In genomic region chr18:46718501-46719341, GRCh38 we compare ENCODE assay signal across 13 cellular contexts. TPM values are rescaled to one million over a fixed set of nuclear protein-coding genes. Genes with fewer than 3 reads are reported as not detected.
A peak's percentile ranks its signal among the peaks of the same experiment; 100 is the strongest.
DNase-seq lines count a peak whose midpoint lies in the region; ATAC-seq, FAIRE-seq and TF ChIP-seq lines count a peak whose summit lies in the region.
"Had no signal": no experiment of that assay in that cellular context is flagged by ENCODE, and none has a peak within 500 bp of the region (broad histone marks: within the 10 kb centered on the region; RNA-seq: fewer than 3 reads in every experiment).

No MANE protein-coding gene starts in this region.

- ATAC-seq in lower lobe of right lung (peak; percentile 28 to 48), mucosa of descending colon (no peak)
- ATAC-seq: GM12878, left lobe of liver had no signal

- H3K4me1 ChIP-seq in astrocyte (ENCODE audit: insufficient read depth, low read length) (peaks cover 18% of the 10 kb centered on the region), lower lobe of right lung (no peaks in the 10 kb centered on the region), mucosa of descending colon (ENCODE audit: low read depth) (no peaks in the 10 kb centered on the region), stomach (peaks cover 0 to 17% (median 8%) of the 10 kb centered on the region in 4 donors)

- no peak for TF ChIP-seq POLR2A in stomach (IDR thresholded peaks at IDR 0.05)

- no peak overlapping the region for H3K27ac Mint-ChIP-seq in astrocyte (ENCODE audit: unreplicated experiment)
- H3K27ac Mint-ChIP-seq: CD4-positive, CD25-positive, alpha-beta regulatory T cell; endodermal cell had no signal

- H3K27ac ChIP-seq in astrocyte (ENCODE audit: low read depth, low read length) (peak overlapping the region; percentile 47), lower lobe of right lung (no peak overlapping the region), stomach (no peak overlapping the region)
- H3K27ac ChIP-seq: skin epidermis had no signal

- TF ChIP-seq CTCF in astrocyte (IDR thresholded peaks at IDR 0.05; ENCODE audit: insufficient read depth, low read depth, low read length) = no peak
- TF ChIP-seq CTCF in lower lobe of right lung (IDR thresholded peaks at IDR 0.05) = no peak
- no peak for TF ChIP-seq CTCF in mucosa of descending colon (IDR thresholded peaks at IDR 0.05)
- TF ChIP-seq CTCF in stomach (IDR thresholded peaks at IDR 0.05) = no peak

- no peak overlapping the region for H2AFZ ChIP-seq in astrocyte (ENCODE audit: low read depth, low read length)

- H3K9me3 ChIP-seq in astrocyte (ENCODE audit: insufficient read depth, low read depth, low read length) (no peaks in the 10 kb centered on the region), lower lobe of right lung (no peaks in the 10 kb centered on the region), mucosa of descending colon (no peaks in the 10 kb centered on the region), stomach (no peaks in the 10 kb centered on the region)

- H3K9me3 Mint-ChIP-seq in astrocyte (ENCODE audit: unreplicated experiment) = no peaks in the 10 kb centered on the region
- H3K9me3 Mint-ChIP-seq: endodermal cell had no signal

- intact Hi-C loops in lower lobe of right lung (cut with DNase I) = no loop called here
- intact Hi-C loops in mucosa of descending colon (cut with DNase I, micrococcal nuclease) = no loop called here
- intact Hi-C loops in stomach (cut with DNase I; ENCODE audit: low total_unique reads) = no loop called here

- H3K27me3 ChIP-seq in astrocyte (ENCODE audit: insufficient read depth, low read length) (peaks cover under 1% of the 10 kb centered on the region), lower lobe of right lung (ENCODE audit: low read depth) (no peaks in the 10 kb centered on the region), stomach (peaks cover 0 to 14% (median 0%) of the 10 kb centered on the region in 3 donors)

- H3K36me3 Mint-ChIP-seq in astrocyte (ENCODE audit: low read depth, unreplicated experiment) = no peaks in the 10 kb centered on the region
- H3K36me3 Mint-ChIP-seq: CD4-positive, CD25-positive, alpha-beta regulatory T cell had no signal

- H3K4me3 Mint-ChIP-seq in astrocyte (ENCODE audit: unreplicated experiment) = no peak overlapping the region
- H3K4me3 Mint-ChIP-seq: CD4-positive, CD25-positive, alpha-beta regulatory T cell; endodermal cell had no signal

- peak overlapping the region; percentile 81 for H3K4me2 ChIP-seq in astrocyte (ENCODE audit: low read length)

- H3K79me2 ChIP-seq in astrocyte (ENCODE audit: insufficient read depth, low read length) = no peaks in the 10 kb centered on the region

- in situ Hi-C loops in ACHN (cut with HindIII; ENCODE audit: low pct_ligation_motif_present, low pct_unique_long_range_greater_than_20kb, low sequenced_read_pairs) = no loop called here

- WGBS in stomach, 5 donors = 22 to 40% (median 32%) methylated on average over 10 of the region's 10 CpGs

- FAIRE-seq in astrocyte (lab: Jason Lieb, UNC) = peak; percentile 63
- FAIRE-seq: GM12878 had no signal

- H3K4me1 Mint-ChIP-seq in astrocyte (ENCODE audit: low read depth, unreplicated experiment) = peaks cover 25% of the 10 kb centered on the region
- H3K4me1 Mint-ChIP-seq: endodermal cell had no signal

- H3K27me3 Mint-ChIP-seq in astrocyte (ENCODE audit: low read depth, unreplicated experiment) = peaks cover 19% of the 10 kb centered on the region

- no peak for TF ChIP-seq EP300 in stomach (IDR thresholded peaks at IDR 0.05)

- H3K36me3 ChIP-seq in astrocyte (ENCODE audit: insufficient read depth, low read length) (no peaks in the 10 kb centered on the region), lower lobe of right lung (no peaks in the 10 kb centered on the region), mucosa of descending colon (ENCODE audit: low read depth) (no peaks in the 10 kb centered on the region), stomach (no peaks in the 10 kb centered on the region)

- H3K4me3 ChIP-seq in astrocyte (ENCODE audit: insufficient read depth, low read depth, low read length) (peak overlapping the region; percentile 22), lower lobe of right lung (no peak overlapping the region), mucosa of descending colon (no peak overlapping the region), stomach (no peak overlapping the region)
- H3K4me3 ChIP-seq: GM12878, skin epidermis had no signal

- DNase-seq in ACHN (peak; percentile 73), HS-5 (ENCODE audit: low read depth) (peak; percentile 47), astrocyte (ENCODE audit: low read depth) (peak; percentile 88), lower lobe of right lung (no peak), NCI-H1092 (lab: John Stamatoyannopoulos, UW) (no peak), mucosa of descending colon (no peak), stomach (no peak), NCI-H2107 (lab: John Stamatoyannopoulos, UW) (no peak)
- DNase-seq: CD4-positive, CD25-positive, alpha-beta regulatory T cell had no signal

- no peaks in the 10 kb centered on the region for H4K20me1 ChIP-seq in astrocyte (ENCODE audit: insufficient read depth, low read length)

- no peak overlapping the region for H3K9ac ChIP-seq in astrocyte (ENCODE audit: low read length)

RNA-seq across cellular contexts. Expression of gene ST8SIA5, which starts 38.1 kb away (rescaled TPM):
- total RNA-seq in astrocyte = 0.24 and 0.36 TPM in 2 replicates
- total RNA-seq in lower lobe of right lung = not detected
- under 1 TPM; 0.20 to 0.66 (median 0.24) TPM for total RNA-seq in mucosa of descending colon
- under 1 TPM in 1 of 5 donors, not detected in 4; 0.18 TPM for total RNA-seq in stomach
- 1 to 10 TPM in 1 of 3 donors, under 1 TPM in 2; 0.03 to 1.4 (median 0.19) TPM for polyA plus RNA-seq in stomach
- total RNA-seq: CD4-positive, CD25-positive, alpha-beta regulatory T cell had no signal
- polyA plus RNA-seq: CD4-positive, CD25-positive, alpha-beta regulatory T cell had no signal

Comparison
In these comparisons a context has a peak if more than half of its experiments do, and no peak if none do; other contexts are left out.
1. DNase-seq: peak in ACHN (single experiment), HS-5 (single experiment) and astrocyte (single experiment); none in lower lobe of right lung (single experiment), NCI-H1092 (single experiment), mucosa of descending colon (0 of 3), stomach (single experiment) and NCI-H2107 (single experiment).